14 cellular contexts compared by ENCODE assay signal in the genomic region with DNA sequence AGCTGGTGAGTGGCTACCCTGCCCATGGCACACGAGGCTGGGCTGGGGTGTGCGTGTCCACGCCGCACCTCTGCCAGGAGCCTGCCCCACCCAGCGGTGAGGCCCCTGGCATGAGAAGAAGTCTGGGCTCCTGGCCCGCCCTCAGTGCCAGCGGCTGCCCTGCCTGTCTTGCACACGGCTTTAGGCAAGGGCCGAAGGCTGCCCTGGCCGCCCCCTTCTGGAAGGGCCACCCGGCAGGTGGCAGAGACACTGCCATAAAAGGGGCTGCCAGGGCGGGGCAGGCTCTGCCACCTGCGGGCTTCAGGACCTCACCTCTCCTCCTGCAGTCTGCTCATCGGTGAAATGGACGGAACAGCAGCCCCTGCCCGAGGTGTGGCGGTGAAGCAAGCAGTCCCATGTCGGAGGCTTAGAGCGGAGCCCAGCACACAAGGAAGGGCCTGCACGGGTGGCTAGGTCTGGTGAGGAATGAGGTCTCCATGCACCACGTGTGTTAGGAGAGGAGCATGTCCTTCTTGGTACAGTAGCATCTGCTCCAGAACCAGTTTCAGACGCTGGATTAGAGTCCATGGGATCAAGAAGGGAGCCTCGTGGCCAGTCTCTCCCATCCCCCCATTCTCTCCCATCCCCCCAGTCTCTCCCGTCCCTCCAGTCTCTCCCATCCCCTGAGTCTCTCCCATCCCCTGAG. TPM values are rescaled to one million over a fixed set of nuclear protein-coding genes. Genes with fewer than 3 reads are reported as not detected.
DNase-seq lines count a peak whose midpoint lies in the region; ATAC-seq and TF ChIP-seq lines count a peak whose summit lies in the region.
"Had no signal": no experiment of that assay in that cellular context is flagged by ENCODE, and none has a peak within 500 bp of the region (broad histone marks: within the 10 kb centered on the region; RNA-seq: fewer than 3 reads in every experiment).

No MANE protein-coding gene starts in this region.

- no peak for TF ChIP-seq CTCF in mucosa of descending colon (IDR thresholded peaks at IDR 0.05)

- H3K27ac Mint-ChIP-seq in stimulated activated naive CD8-positive, alpha-beta T cell treated with anti-CD3 and anti-CD28 coated beads, Interleukin-15, amount 100 ng/mL, for 72 hours: no peak overlapping the region

- no peaks in the 10 kb centered on the region for H3K4me1 ChIP-seq in mucosa of descending colon (ENCODE audit: low read depth)

- DNase-seq in DMS 273 (lab: John Stamatoyannopoulos, UW; ENCODE audit: unreplicated experiment) (peak; percentile 41), DMS 273 treated with DMSO at 0.1 percent for 48 hours (lab: John Stamatoyannopoulos, UW) (no peak), mucosa of descending colon (peak in 1 of 3 donors; percentile 38), NCI-H187 (lab: John Stamatoyannopoulos, UW) (no peak), GOT3 (lab: John Stamatoyannopoulos, UW) (no peak)
- no peak for DNase-seq in stimulated activated naive CD8-positive, alpha-beta T cell treated with anti-CD3 and anti-CD28 coated beads, Interleukin-15, Interleukin-2, amounts not matched to agents 100 U/mL and 50 U/mL, for 24 hours
- no peak for DNase-seq in stimulated activated naive CD8-positive, alpha-beta T cell treated with anti-CD3 and anti-CD28 coated beads, Interleukin-15, amount 100 ng/mL, for 72 hours
- DNase-seq in activated CD4-positive, alpha-beta T cell treated with anti-CD3 and anti-CD28 coated beads, Interleukin-2, amount 50 U/mL, for 4 hours: no peak
- DNase-seq: DMS153, HCEC 1CT, KBM-7, NCI-H1048 had no signal

- H3K9me3 ChIP-seq in mucosa of descending colon: no peaks in the 10 kb centered on the region
- H3K9me3 ChIP-seq: BLaER1 had no signal

- H3K9me3 Mint-ChIP-seq in stimulated activated naive CD8-positive, alpha-beta T cell treated with anti-CD3 and anti-CD28 coated beads, Interleukin-15, amount 100 ng/mL, for 72 hours: no peaks in the 10 kb centered on the region

- H3K36me3 ChIP-seq in mucosa of descending colon (ENCODE audit: low read depth): no peaks in the 10 kb centered on the region
- H3K36me3 ChIP-seq: BLaER1 had no signal

- H3K4me1 Mint-ChIP-seq in stimulated activated naive CD8-positive, alpha-beta T cell treated with anti-CD3 and anti-CD28 coated beads, Interleukin-15, amount 100 ng/mL, for 72 hours: no peaks in the 10 kb centered on the region

- H3K4me3 Mint-ChIP-seq in stimulated activated naive CD8-positive, alpha-beta T cell treated with anti-CD3 and anti-CD28 coated beads, Interleukin-15, amount 100 ng/mL, for 72 hours: no peak overlapping the region

- ATAC-seq in stimulated activated naive CD8-positive, alpha-beta T cell treated with anti-CD3 and anti-CD28 coated beads, Interleukin-15, Interleukin-2, amounts not matched to agents 100 U/mL and 50 U/mL, for 24 hours: peak; percentile 6
- no peak for ATAC-seq in stimulated activated naive CD8-positive, alpha-beta T cell treated with anti-CD3 and anti-CD28 coated beads, Interleukin-15, amount 100 ng/mL, for 72 hours
- ATAC-seq in mucosa of descending colon: peak; percentile 31

- intact Hi-C loops in mucosa of descending colon (cut with DNase I, micrococcal nuclease): no loop called here

- H3K4me3 ChIP-seq in mucosa of descending colon: no peak overlapping the region
- H3K4me3 ChIP-seq: BLaER1 had no signal

- H3K27me3 Mint-ChIP-seq in stimulated activated naive CD8-positive, alpha-beta T cell treated with anti-CD3 and anti-CD28 coated beads, Interleukin-15, amount 100 ng/mL, for 72 hours: peaks cover 13% of the 10 kb centered on the region

RNA-seq across cellular contexts. Expression of gene TMEM250, which starts 34.8 kb away (rescaled TPM):
- total RNA-seq in mucosa of descending colon: 10 to 100 TPM; 47.4 to 54.1 (median 52.0) TPM

RNA-seq across cellular contexts. Expression of gene LHX3, which starts 51.4 kb away (rescaled TPM):
- not detected for total RNA-seq in mucosa of descending colon
- total RNA-seq: SK-MEL-5 had no signal

RNA-seq across cellular contexts. Expression of gene NACC2, which starts 58.4 kb away (rescaled TPM):
- total RNA-seq in mucosa of descending colon: 10 to 100 TPM; 15.9 to 81.3 (median 22.1) TPM
